22 cellular contexts compared by ENCODE assay signal in genomic region chr7:133479456-133480097, GRCh38.
"Had no signal": no experiment of that assay in that cellular context is flagged by ENCODE, and none has a peak within 500 bp of the region (broad histone marks: within the 10 kb centered on the region; RNA-seq: fewer than 3 reads in every experiment).

No MANE protein-coding gene starts in this region.

- DNase-seq: activated CD4-positive, alpha-beta T cell treated with anti-CD3 and anti-CD28 coated beads for 4 hours; activated CD8-positive, alpha-beta memory T cell treated with anti-CD3 and anti-CD28 coated beads, Interleukin-2, amount 50 U/mL, for 4 hours; activated CD8-positive, alpha-beta T cell treated with anti-CD3 and anti-CD28 coated beads, Interleukin-2, amount 10 ng/mL, durations not matched to agents 7 days and 5 days; activated gamma-delta T cell; activated T-cell treated with anti-CD3 and anti-CD28 coated beads, Interleukin-2, amount 50 U/mL, for 48 hours; colonic mucosa; effector CD4-positive, alpha-beta T cell; foreskin fibroblast; glutamatergic neuron; hypothalamus; left ventricle myocardium inferior; mucosa of descending colon; naive thymus-derived CD4-positive, alpha-beta T cell; nucleus accumbens; stimulated activated CD4-positive, alpha-beta T cell treated with anti-CD3 and anti-CD28 coated beads, Interleukin-2, amount 100 ng/mL, for 48 hours; stimulated activated naive CD4-positive, alpha-beta T cell had no signal

- H3K36me3 ChIP-seq: colonic mucosa, right atrium auricular region had no signal

- H3K36me3 Mint-ChIP-seq: activated naive CD4-positive, alpha-beta T cell treated with anti-CD3 and anti-CD28 coated beads, Interleukin-2, amount 50 U/mL, for 72 hours; WTC11 had no signal

- ATAC-seq: activated CD8-positive, alpha-beta T cell treated with anti-CD3 and anti-CD28 coated beads, Interleukin-2, amount 10 ng/mL, durations not matched to agents 7 days and 5 days; activated naive CD4-positive, alpha-beta T cell treated with anti-CD3 and anti-CD28 coated beads, Interleukin-2, amount 50 U/mL, for 72 hours; mucosa of descending colon; naive thymus-derived CD4-positive, alpha-beta T cell; WTC11 had no signal

- H3K4me1 Mint-ChIP-seq: WTC11 had no signal

- H3K4me3 Mint-ChIP-seq: activated CD8-positive, alpha-beta T cell treated with anti-CD3 and anti-CD28 coated beads, Interleukin-2, amount 10 ng/mL, durations not matched to agents 7 days and 5 days; memory B cell; T-helper 1 cell treated with Interleukin-12 subunit alpha and Interleukin-12 subunit beta and Interleukin-4 antibody, amounts not matched to agents 30 μg/mL and 1 μg/mL, for 36 hours; WTC11 had no signal

- H3K27me3 Mint-ChIP-seq: memory B cell; naive thymus-derived CD4-positive, alpha-beta T cell had no signal

- H3K27ac ChIP-seq: colonic mucosa, left ventricle myocardium inferior, right atrium auricular region, tibial nerve had no signal

- H3K4me1 ChIP-seq: colonic mucosa, right atrium auricular region, tibial nerve had no signal

- H3K27me3 ChIP-seq: colonic mucosa, right atrium auricular region, tibial nerve had no signal

- H3K9me3 Mint-ChIP-seq: activated naive CD4-positive, alpha-beta T cell treated with anti-CD3 and anti-CD28 coated beads, Interleukin-2, amount 50 U/mL, for 72 hours; memory B cell; naive thymus-derived CD4-positive, alpha-beta T cell; T-helper 1 cell treated with Interleukin-12 subunit alpha and Interleukin-12 subunit beta and Interleukin-4 antibody, amounts not matched to agents 30 μg/mL and 1 μg/mL, for 36 hours; WTC11 had no signal

- H3K27ac Mint-ChIP-seq: activated CD8-positive, alpha-beta T cell treated with anti-CD3 and anti-CD28 coated beads, Interleukin-2, amount 10 ng/mL, durations not matched to agents 7 days and 5 days; activated naive CD4-positive, alpha-beta T cell treated with anti-CD3 and anti-CD28 coated beads, Interleukin-2, amount 50 U/mL, for 72 hours; memory B cell; T-helper 1 cell treated with Interleukin-12 subunit alpha and Interleukin-12 subunit beta and Interleukin-4 antibody, amounts not matched to agents 30 μg/mL and 1 μg/mL, for 36 hours; WTC11 had no signal

- H3K4me3 ChIP-seq: colonic mucosa, left ventricle myocardium inferior, mucosa of descending colon, right atrium auricular region, tibial nerve had no signal

- H3K9me3 ChIP-seq: colonic mucosa, left ventricle myocardium inferior, mucosa of descending colon, right atrium auricular region, tibial nerve had no signal
